8 cellular contexts compared by ENCODE assay signal in genomic region chr5:159208508-159209437, GRCh38. TPM values are rescaled to one million over a fixed set of nuclear protein-coding genes. Genes with fewer than 3 reads are reported as not detected.
DNase-seq lines count a peak whose midpoint lies in the region; ATAC-seq and TF ChIP-seq lines count a peak whose summit lies in the region.

No MANE protein-coding gene starts in this region.

- peaks cover 51 to 71% (median 54%) of the 10 kb centered on the region in 3 donors for H3K4me1 Mint-ChIP-seq in T-cell

- no peak for TF ChIP-seq CTCF in AG10803 (conservative IDR thresholded peaks at IDR 0.05; ENCODE audit: low read length)

- peak; percentile 48 for DNase-seq in AG10803 (ENCODE audit: low read depth)
- peak in 8 of 34 experiments; percentile 3 to 26 (median 8) for DNase-seq in T-cell
- peak; percentile 35 for DNase-seq in cerebellum (ENCODE audit: low spot score)
- peak; percentile 34 for DNase-seq in kidney tubule cell (ENCODE audit: low spot score)
- DNase-seq in stimulated activated CD4-positive, alpha-beta T cell treated with anti-CD3 and anti-CD28 coated beads, Interleukin-1b, Interleukin-23, amount 100 ng/mL, for 48 hours: peak; percentile 7
- DNase-seq in NCI-H1436 (lab: John Stamatoyannopoulos, UW): no peak

- no peaks in the 10 kb centered on the region for H3K36me3 Mint-ChIP-seq in T-cell

- H3K4me3 Mint-ChIP-seq in T-cell: peak overlapping the region; percentile 89 to 99 (median 95)

- H3K27me3 Mint-ChIP-seq in T-cell: no peaks in the 10 kb centered on the region

- CTCF ChIA-PET in T-cell (lab: Charles Lee): interaction anchor here in 1 of 2 donors (0.6 to 2.2 kb wide), 6 partner anchors 8 to 1470 kb away, joined by 3 to 16 read pairs (median 7); partner anchors contain the start of gene UBLCP1

- no peaks in the 10 kb centered on the region for H3K9me3 Mint-ChIP-seq in T-cell

- peak overlapping the region; percentile 93 to 99 for H3K27ac Mint-ChIP-seq in T-cell

- H3K4me3 ChIP-seq in AG10803 (ENCODE audit: low read length): peak overlapping the region; percentile 87

- ATAC-seq in GM18867 (IDR thresholded peaks at IDR 0.05; ENCODE audit: unreplicated experiment) (peak; percentile 8), HG03135 (IDR thresholded peaks at IDR 0.05; ENCODE audit: unreplicated experiment) (peak; percentile 13), T-cell (replicated peaks in 1 of 4) (peak in 3 of 4 experiments; percentile 21 to 23 (median 22))

- POLR2A ChIA-PET in T-cell (lab: Charles Lee): interaction anchor here (0.5 to 1.5 kb wide), 6 partner anchors 11 to 203 kb away, joined by 3 to 7 read pairs (median 4); no protein-coding TSS in a partner anchor

RNA-seq across cellular contexts. Expression of gene RNF145, which starts 0.6 kb away (rescaled TPM):
- total RNA-seq in T-cell: 10 to 100 TPM; 54.0 to 62.8 (median 60.1) TPM
- 71.3 TPM for total RNA-seq in cerebellum

RNA-seq across cellular contexts. Expression of gene UBLCP1, which starts 54.3 kb away (rescaled TPM):
- 10 to 100 TPM; 22.3 to 29.4 (median 27.4) TPM for total RNA-seq in T-cell
- 18.2 TPM for total RNA-seq in cerebellum
